ENCODE assay signal across 1 cellular context in genomic region chr11:124902616-124903015, GRCh38.
TF ChIP-seq lines count a peak whose summit lies in the region.

No MANE protein-coding gene starts in this region.

TF ChIP-seq in IMR-90, 13 proteins besides CTCF, POLR2A, EP300 and RAD21:
- TF ChIP-seq CHD1 (IDR thresholded peaks at IDR 0.05; ENCODE audit: low read depth, low read length) (no peak), CEBPB (IDR thresholded peaks at IDR 0.05; ENCODE audit: low read depth, low read length) (peak; percentile 82)
TF ChIP-seq in IMR-90: peak in this region for 1.
